8 cellular contexts compared by ENCODE assay signal in genomic region chr16:11491524-11491923, GRCh38.
"Had no signal": no experiment of that assay in that cellular context is flagged by ENCODE, and none has a peak within 500 bp of the region (broad histone marks: within the 10 kb centered on the region; RNA-seq: fewer than 3 reads in every experiment).

No MANE protein-coding gene starts in this region.

- H2AFZ ChIP-seq: GM23338 had no signal

- H3K4me3 ChIP-seq: GM23338 had no signal

- H3K27ac Mint-ChIP-seq: GM23338, H9, HFFc6 had no signal

- H3K4me3 Mint-ChIP-seq: GM23338, H9, HFFc6 had no signal

- FAIRE-seq: HepG2 had no signal

- H3K4me2 ChIP-seq: GM23338 had no signal

- DNase-seq: H9, HCEC 1CT, HFFc6, KBM-7 had no signal

- H3K27me3 Mint-ChIP-seq: IgD-negative memory B cell had no signal

- ATAC-seq: GM23338, HepG2 had no signal

- H3K27ac ChIP-seq: HL-60 had no signal
